In the genomic region with DNA sequence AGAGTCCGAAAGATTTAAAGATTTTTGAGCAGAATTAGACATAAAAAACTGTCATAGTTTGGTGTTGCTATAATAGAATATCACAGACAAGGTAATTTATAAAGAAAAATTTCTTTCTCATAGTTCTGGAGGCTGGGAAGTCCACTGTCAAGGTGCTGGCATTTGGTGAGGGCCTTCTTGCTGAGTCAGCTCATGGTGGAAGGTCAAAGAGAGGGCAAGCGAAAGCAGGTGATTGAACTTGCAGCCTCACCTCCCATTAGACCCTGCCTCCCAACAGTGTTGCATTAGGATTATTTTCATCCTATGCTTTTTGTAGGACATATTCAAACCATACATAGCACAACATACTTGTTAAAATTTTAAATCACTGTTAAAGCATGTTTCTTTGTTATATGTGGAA, we compare ENCODE assay signal across 30 cellular contexts. TPM values are rescaled to one million over a fixed set of nuclear protein-coding genes. Genes with fewer than 3 reads are reported as not detected.
DNase-seq lines count a peak whose midpoint lies in the region; ATAC-seq and TF ChIP-seq lines count a peak whose summit lies in the region.
"Had no signal": no experiment of that assay in that cellular context is flagged by ENCODE, and none has a peak within 500 bp of the region (broad histone marks: within the 10 kb centered on the region; RNA-seq: fewer than 3 reads in every experiment).

No MANE protein-coding gene starts in this region.

- POLR2A ChIA-PET in WTC11 (lab: Charles Lee): interaction anchor here (0.7 kb wide), 1 partner anchor 13 kb away, joined by 3 read pairs; no protein-coding TSS in a partner anchor

- H3K9me3 ChIP-seq in liver (ENCODE audit: control insufficient read depth in 4 of 4, low read length in 3 of 4): no peaks in the 10 kb centered on the region
- H3K9me3 ChIP-seq: colonic mucosa, gastroesophageal sphincter, SJCRH30, thoracic aorta, uterus had no signal

- no peak overlapping the region for H3K9ac ChIP-seq in liver (ENCODE audit: low read depth in 1 of 2, low read length in 2 of 2)

- H3K4me3 ChIP-seq in liver (ENCODE audit: low read depth in 1 of 3, low read length in 3 of 3): no peak overlapping the region
- H3K4me3 ChIP-seq: colonic mucosa, gastroesophageal sphincter, SJCRH30, thoracic aorta, uterus had no signal

- peaks cover 68% of the 10 kb centered on the region for H3K4me1 Mint-ChIP-seq in activated T-cell treated with anti-CD3 and anti-CD28 coated beads, Interleukin-2, amount 50 U/mL, for 72 hours (ENCODE audit: low read depth)
- peaks cover 16% of the 10 kb centered on the region for H3K4me1 Mint-ChIP-seq in WTC11
- H3K4me1 Mint-ChIP-seq in stimulated activated effector memory CD8-positive, alpha-beta T cell treated with anti-CD3 and anti-CD28 coated beads, Interleukin-12 subunit alpha, Interleukin-12 subunit beta, amount 100 ng/mL, for 72 hours: peaks cover 60% of the 10 kb centered on the region

- peaks cover 2% of the 10 kb centered on the region in 2 donors for H3K9me3 Mint-ChIP-seq in activated T-cell treated with anti-CD3 and anti-CD28 coated beads, Interleukin-2, amount 50 U/mL, for 72 hours
- peaks cover 9% of the 10 kb centered on the region for H3K9me3 Mint-ChIP-seq in WTC11
- H3K9me3 Mint-ChIP-seq in stimulated activated effector memory CD8-positive, alpha-beta T cell treated with anti-CD3 and anti-CD28 coated beads, Interleukin-12 subunit alpha, Interleukin-12 subunit beta, amount 100 ng/mL, for 72 hours: peaks cover 2% of the 10 kb centered on the region

- peaks cover 2 to 4% (median 3%) of the 10 kb centered on the region in 4 donors for H3K4me1 ChIP-seq in liver (ENCODE audit: control insufficient read depth in 4 of 4, insufficient read depth in 4 of 4, low read length in 3 of 4)
- H3K4me1 ChIP-seq: colonic mucosa, SJCRH30, uterus had no signal

- CTCF ChIA-PET in WTC11 (lab: Charles Lee): no interaction called here

- DNase-seq in activated T-cell treated with anti-CD3 and anti-CD28 coated beads, Interleukin-2, amount 50 U/mL, for 72 hours: no peak
- DNase-seq in activated T-cell treated with anti-CD3 and anti-CD28 coated beads for 4 hours: no peak
- DNase-seq in WTC11 (ENCODE audit: low spot score): no peak
- DNase-seq in stimulated activated effector memory CD8-positive, alpha-beta T cell treated with anti-CD3 and anti-CD28 coated beads, Interleukin-12 subunit alpha, Interleukin-12 subunit beta, amount 100 ng/mL, for 72 hours (ENCODE audit: low spot score in 2 of 2): no peak
- DNase-seq in HUDEP-2 (lab: John Stamatoyannopoulos, UW; ENCODE audit: unreplicated experiment in 76 of 76): no peak
- no peak for DNase-seq in NCI-H446 (lab: John Stamatoyannopoulos, UW)
- no peak for DNase-seq in T-helper 9 cell
- DNase-seq: activated CD4-positive, alpha-beta T cell treated with anti-CD3 and anti-CD28 coated beads, Interleukin-2, amount 50 U/mL, for 1 hour; activated gamma-delta T cell; colonic mucosa; DMS153; effector CD4-positive, alpha-beta T cell; hippocampal formation; mammary epithelial cell; NCI-H1092; NCI-H1694; NCI-H774; posterior cingulate gyrus; right cardiac atrium; SJCRH30; stimulated activated CD8-positive, alpha-beta memory T cell treated with anti-CD3 and anti-CD28 coated beads, Interleukin-4, amount 100 ng/mL, for 48 hours; stimulated activated naive CD8-positive, alpha-beta T cell treated with anti-CD3 and anti-CD28 coated beads, Interleukin-15, amount 100 ng/mL, for 72 hours; SW 1271; uterus; WERI-Rb-1 had no signal

- WGBS in liver: 86% methylated on average over 2 of the region's 2 CpGs

- H3K27me3 ChIP-seq in liver (ENCODE audit: control insufficient read depth in 4 of 4, insufficient read depth in 4 of 4, low read length in 3 of 4): no peaks in the 10 kb centered on the region
- H3K27me3 ChIP-seq: colonic mucosa, gastroesophageal sphincter, SJCRH30, uterus had no signal

- peaks cover 0 to 5% (median 1%) of the 10 kb centered on the region in 4 donors for H3K36me3 ChIP-seq in liver (ENCODE audit: control insufficient read depth in 4 of 4, insufficient read depth in 3 of 4, low read depth in 1 of 4, low read length in 3 of 4)
- H3K36me3 ChIP-seq: colonic mucosa, uterus had no signal

- H3K27ac ChIP-seq in liver (ENCODE audit: low read depth in 1 of 2, low read length in 2 of 2): no peak overlapping the region
- H3K27ac ChIP-seq: colonic mucosa, gastroesophageal sphincter, SJCRH30, thoracic aorta, uterus, WERI-Rb-1 had no signal

- no peak for TF ChIP-seq RAD21 in liver (IDR thresholded peaks at IDR 0.05)

- peaks cover 7 to 22% of the 10 kb centered on the region in 2 donors for H3K36me3 Mint-ChIP-seq in activated T-cell treated with anti-CD3 and anti-CD28 coated beads, Interleukin-2, amount 50 U/mL, for 72 hours (ENCODE audit: insufficient read depth in 2 of 2)
- peaks cover 34% of the 10 kb centered on the region for H3K36me3 Mint-ChIP-seq in WTC11
- H3K36me3 Mint-ChIP-seq in stimulated activated effector memory CD8-positive, alpha-beta T cell treated with anti-CD3 and anti-CD28 coated beads, Interleukin-12 subunit alpha, Interleukin-12 subunit beta, amount 100 ng/mL, for 72 hours: peaks cover 59% of the 10 kb centered on the region

- ATAC-seq in activated T-cell treated with anti-CD3 and anti-CD28 coated beads, Interleukin-2, amount 50 U/mL, for 72 hours (replicated peaks in 1 of 2): no peak
- 0 out of 2 replicates have a peak, but pooled peaks have one; percentile 30 for ATAC-seq in WTC11
- ATAC-seq in stimulated activated effector memory CD8-positive, alpha-beta T cell treated with anti-CD3 and anti-CD28 coated beads, Interleukin-12 subunit alpha, Interleukin-12 subunit beta, amount 100 ng/mL, for 72 hours: no peak
- ATAC-seq: gastroesophageal sphincter; HCT116; right cardiac atrium; stimulated activated naive CD8-positive, alpha-beta T cell treated with anti-CD3 and anti-CD28 coated beads, Interleukin-15, amount 100 ng/mL, for 72 hours had no signal

- H3K27me3 Mint-ChIP-seq in activated T-cell treated with anti-CD3 and anti-CD28 coated beads, Interleukin-2, amount 50 U/mL, for 72 hours (ENCODE audit: low read depth): no peaks in the 10 kb centered on the region
- H3K27me3 Mint-ChIP-seq in WTC11 (ENCODE audit: low read depth): no peaks in the 10 kb centered on the region
- H3K27me3 Mint-ChIP-seq: B cell; stimulated activated naive CD8-positive, alpha-beta T cell treated with anti-CD3 and anti-CD28 coated beads, Interleukin-15, amount 100 ng/mL, for 72 hours had no signal

- peak overlapping the region; percentile 45 to 60 for H3K4me3 Mint-ChIP-seq in activated T-cell treated with anti-CD3 and anti-CD28 coated beads, Interleukin-2, amount 50 U/mL, for 72 hours
- no peak overlapping the region for H3K4me3 Mint-ChIP-seq in WTC11
- H3K4me3 Mint-ChIP-seq in stimulated activated effector memory CD8-positive, alpha-beta T cell treated with anti-CD3 and anti-CD28 coated beads, Interleukin-12 subunit alpha, Interleukin-12 subunit beta, amount 100 ng/mL, for 72 hours: peak overlapping the region; percentile 20
- H3K4me3 Mint-ChIP-seq: B cell; stimulated activated naive CD8-positive, alpha-beta T cell treated with anti-CD3 and anti-CD28 coated beads, Interleukin-15, amount 100 ng/mL, for 72 hours had no signal

- peak overlapping the region; percentile 75 for H3K27ac Mint-ChIP-seq in activated T-cell treated with anti-CD3 and anti-CD28 coated beads, Interleukin-2, amount 50 U/mL, for 72 hours
- H3K27ac Mint-ChIP-seq in WTC11: peak overlapping the region; percentile 51; the same call in 1 of the 2 replicates
- peak overlapping the region; percentile 76 for H3K27ac Mint-ChIP-seq in stimulated activated effector memory CD8-positive, alpha-beta T cell treated with anti-CD3 and anti-CD28 coated beads, Interleukin-12 subunit alpha, Interleukin-12 subunit beta, amount 100 ng/mL, for 72 hours
- H3K27ac Mint-ChIP-seq: B cell had no signal

- no peak for TF ChIP-seq CTCF in WTC11 (IDR thresholded peaks at IDR 0.05)
- no peak for TF ChIP-seq CTCF in liver (IDR thresholded peaks at IDR 0.05; ENCODE audit: low read depth, low read length, missing input control)

TF ChIP-seq in liver, 16 proteins besides CTCF, POLR2A, EP300 and RAD21:
- TF ChIP-seq RXRA (IDR thresholded peaks at IDR 0.05): peak; percentile 56 to 83
- TF ChIP-seq FOXA1 (IDR thresholded peaks at IDR 0.05): no peak
- TF ChIP-seq, protein P1, sequence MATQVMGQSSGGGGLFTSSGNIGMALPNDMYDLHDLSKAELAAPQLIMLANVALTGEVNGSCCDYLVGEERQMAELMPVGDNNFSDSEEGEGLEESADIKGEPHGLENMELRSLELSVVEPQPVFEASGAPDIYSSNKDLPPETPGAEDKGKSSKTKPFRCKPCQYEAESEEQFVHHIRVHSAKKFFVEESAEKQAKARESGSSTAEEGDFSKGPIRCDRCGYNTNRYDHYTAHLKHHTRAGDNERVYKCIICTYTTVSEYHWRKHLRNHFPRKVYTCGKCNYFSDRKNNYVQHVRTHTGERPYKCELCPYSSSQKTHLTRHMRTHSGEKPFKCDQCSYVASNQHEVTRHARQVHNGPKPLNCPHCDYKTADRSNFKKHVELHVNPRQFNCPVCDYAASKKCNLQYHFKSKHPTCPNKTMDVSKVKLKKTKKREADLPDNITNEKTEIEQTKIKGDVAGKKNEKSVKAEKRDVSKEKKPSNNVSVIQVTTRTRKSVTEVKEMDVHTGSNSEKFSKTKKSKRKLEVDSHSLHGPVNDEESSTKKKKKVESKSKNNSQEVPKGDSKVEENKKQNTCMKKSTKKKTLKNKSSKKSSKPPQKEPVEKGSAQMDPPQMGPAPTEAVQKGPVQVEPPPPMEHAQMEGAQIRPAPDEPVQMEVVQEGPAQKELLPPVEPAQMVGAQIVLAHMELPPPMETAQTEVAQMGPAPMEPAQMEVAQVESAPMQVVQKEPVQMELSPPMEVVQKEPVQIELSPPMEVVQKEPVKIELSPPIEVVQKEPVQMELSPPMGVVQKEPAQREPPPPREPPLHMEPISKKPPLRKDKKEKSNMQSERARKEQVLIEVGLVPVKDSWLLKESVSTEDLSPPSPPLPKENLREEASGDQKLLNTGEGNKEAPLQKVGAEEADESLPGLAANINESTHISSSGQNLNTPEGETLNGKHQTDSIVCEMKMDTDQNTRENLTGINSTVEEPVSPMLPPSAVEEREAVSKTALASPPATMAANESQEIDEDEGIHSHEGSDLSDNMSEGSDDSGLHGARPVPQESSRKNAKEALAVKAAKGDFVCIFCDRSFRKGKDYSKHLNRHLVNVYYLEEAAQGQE (IDR thresholded peaks at IDR 0.05): peak; percentile 54

RNA-seq across cellular contexts. Expression of a gene that starts 9.9 kb away (rescaled TPM):
- total RNA-seq in activated T-cell treated with anti-CD3 and anti-CD28 coated beads, Interleukin-2, amount 50 U/mL, for 72 hours: 100 to 1,000 TPM in 1 of 2 donors, 10 to 100 TPM in 1; 95.9 to 104 TPM
- 48.3 to 57.0 TPM (median 53.4 TPM) in 3 replicates for total RNA-seq in WTC11 (2021)
- total RNA-seq in liver: 100 to 1,000 TPM in 1 of 2 donors, 10 to 100 TPM in 1; 52.7 to 107 TPM
- polyA plus RNA-seq in liver: 10 to 100 TPM; 59.2 to 80.8 TPM
